1 cellular context compared by ENCODE assay signal in genomic region chr19:1268392-1269064, GRCh38.
TF ChIP-seq lines count a peak whose summit lies in the region.

No MANE protein-coding gene starts in this region.

TF ChIP-seq in WTC11, 78 proteins besides CTCF, POLR2A, EP300 and RAD21 (continued from another document):
- TF ChIP-seq AR (CRISPR knock-in tag; IDR thresholded peaks at IDR 0.05), result no peak
- TF ChIP-seq MLX (CRISPR knock-in tag; IDR thresholded peaks at IDR 0.05), result no peak
- no peak for TF ChIP-seq ZNF317 (CRISPR knock-in tag; IDR thresholded peaks at IDR 0.05; ENCODE audit: borderline replicate concordance, low read depth)
TF ChIP-seq in WTC11: peak in this region for 2.
